7 cellular contexts compared by ENCODE assay signal in the genomic region with DNA sequence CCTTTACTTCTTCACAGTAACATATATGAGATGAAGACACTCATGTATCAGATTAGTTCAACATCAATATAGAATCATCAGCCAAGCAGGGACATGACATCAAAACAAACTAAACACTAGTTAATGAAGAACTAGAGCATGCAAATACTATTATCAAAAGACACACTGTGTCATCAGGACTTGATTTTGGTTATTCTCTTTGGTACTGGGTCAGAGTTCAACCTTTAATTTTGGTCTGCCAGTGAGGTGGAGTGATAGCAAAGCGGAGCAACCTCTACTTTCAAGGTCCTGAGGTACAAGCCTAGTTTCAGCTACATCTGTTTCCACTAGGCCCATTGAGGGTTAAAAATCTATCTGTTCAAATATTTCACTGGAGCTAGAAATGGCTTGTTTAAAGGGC.
"Had no signal": no experiment of that assay in that cellular context is flagged by ENCODE, and none has a peak within 500 bp of the region (broad histone marks: within the 10 kb centered on the region; RNA-seq: fewer than 3 reads in every experiment).

No MANE protein-coding gene starts in this region.

- H3K27ac Mint-ChIP-seq: GM23338, H9, IgD-negative memory B cell had no signal

- ATAC-seq: GM23338 had no signal

- DNase-seq: H9, KBM-7 had no signal

- H3K9me3 Mint-ChIP-seq: GM23338 had no signal

- H3K4me3 Mint-ChIP-seq: GM23338, H9, IgD-negative memory B cell had no signal

- FAIRE-seq: H1, H54, HTR-8/SVneo had no signal

- H3K4me1 Mint-ChIP-seq: IgD-negative memory B cell had no signal

- H3K4me3 ChIP-seq: GM23338 had no signal

- H2AFZ ChIP-seq: GM23338 had no signal

- H3K27me3 Mint-ChIP-seq: IgD-negative memory B cell had no signal

- H3K36me3 Mint-ChIP-seq: IgD-negative memory B cell had no signal

- H3K4me2 ChIP-seq: GM23338 had no signal
